8 cellular contexts compared by ENCODE assay signal in genomic region chr2:101309211-101309700, GRCh38. TPM values are rescaled to one million over a fixed set of nuclear protein-coding genes. Genes with fewer than 3 reads are reported as not detected.
DNase-seq lines count a peak whose midpoint lies in the region; ATAC-seq and TF ChIP-seq lines count a peak whose summit lies in the region.

No MANE protein-coding gene starts in this region.

- no peak for TF ChIP-seq CTCF in CD4-positive, alpha-beta T cell (IDR thresholded peaks at IDR 0.05)
- no peak for TF ChIP-seq CTCF in ovary (IDR thresholded peaks at IDR 0.05)

- H3K9me3 Mint-ChIP-seq in CD4-positive, alpha-beta T cell = no peaks in the 10 kb centered on the region

- peak overlapping the region; percentile 96 for H3K27ac Mint-ChIP-seq in CD4-positive, alpha-beta T cell

- H3K27me3 ChIP-seq in CD4-positive, alpha-beta T cell (ENCODE audit: control insufficient read depth, insufficient read depth, low read length) = no peaks in the 10 kb centered on the region
- peaks cover 7% of the 10 kb centered on the region for H3K27me3 ChIP-seq in NT2/D1 (ENCODE audit: insufficient read depth, insufficient read length)
- H3K27me3 ChIP-seq in endocrine pancreas (ENCODE audit: control insufficient read depth, insufficient read depth, low read length) = no peaks in the 10 kb centered on the region
- no peaks in the 10 kb centered on the region for H3K27me3 ChIP-seq in ovary

- H3K36me3 ChIP-seq in NT2/D1 (ENCODE audit: insufficient read depth, insufficient read length, low read length) (peaks cover 14% of the 10 kb centered on the region), endocrine pancreas (ENCODE audit: control insufficient read depth, insufficient read depth, low read length) (no peaks in the 10 kb centered on the region), ovary (no peaks in the 10 kb centered on the region)

- H3K27ac ChIP-seq in CD4-positive, alpha-beta T cell (ENCODE audit: low read depth, low read length) = peak overlapping the region; percentile 95
- no peak overlapping the region for H3K27ac ChIP-seq in ovary

- CTCF ChIA-PET in CD4-positive, alpha-beta T cell (lab: Charles Lee) = interaction anchor here (0.9 to 1.2 kb wide), 3 partner anchors 19 to 388 kb away, joined by 3 read pairs; partner anchors contain the start of gene MAP4K4

- WGBS in ovary, 3 donors = 68 to 75% (median 72%) methylated on average over 6 of the region's 6 CpGs

- TF ChIP-seq EP300 in ovary (IDR thresholded peaks at IDR 0.05) = no peak

- peaks cover 37% of the 10 kb centered on the region for H3K36me3 Mint-ChIP-seq in CD4-positive, alpha-beta T cell (ENCODE audit: low read depth)

- peaks cover 2% of the 10 kb centered on the region for H3K4me1 ChIP-seq in NT2/D1 (ENCODE audit: insufficient read depth, insufficient read length)
- H3K4me1 ChIP-seq in endocrine pancreas (ENCODE audit: control insufficient read depth, insufficient read depth, low read length) = no peaks in the 10 kb centered on the region
- H3K4me1 ChIP-seq in ovary (ENCODE audit: insufficient read depth) = peaks cover 12% of the 10 kb centered on the region

- no peak for ATAC-seq in CD4-positive, alpha-beta T cell (ENCODE audit: poor library complexity)
- ATAC-seq in left lobe of liver (no peak), GM18511 (IDR thresholded peaks at IDR 0.05; ENCODE audit: unreplicated experiment) (no peak)

- POLR2A ChIA-PET in CD4-positive, alpha-beta T cell (lab: Charles Lee) = interaction anchor here (0.7 to 2.0 kb wide), 24 partner anchors 8 to 746 kb away, joined by 3 to 79 read pairs (median 4); partner anchors contain the start of genes CNOT11, CREG2, MAP4K4 and PDCL3

- intact Hi-C loops in CD4-positive, alpha-beta T cell (cut with DNase I, micrococcal nuclease) = loop anchor here (5.0 kb wide), 3 partner anchors 33 to 388 kb away; partner anchors contain the start of gene MAP4K4 (in 1 of the 2)
- intact Hi-C loops in ovary (cut with DNase I) = no loop called here

- H3K4me3 ChIP-seq in NT2/D1 (ENCODE audit: insufficient read length, low read depth) (peak overlapping the region; percentile 87), endocrine pancreas (ENCODE audit: control insufficient read depth, insufficient read depth, low read length) (peak overlapping the region; percentile 63), ovary (peak overlapping the region; percentile 80)

- TF ChIP-seq POLR2A in ovary (IDR thresholded peaks at IDR 0.05) = no peak

- DNase-seq in CD4-positive, alpha-beta T cell = no peak
- DNase-seq in NT2/D1 (ENCODE audit: low read depth, low spot score) (no peak), ovary (no peak), cerebellar cortex (ENCODE audit: low spot score) (no peak), left lobe of liver (ENCODE audit: low spot score) (no peak), cerebellar nuclear complex (lab: John Stamatoyannopoulos, UW) (no peak)

- H3K9ac ChIP-seq in NT2/D1 (ENCODE audit: insufficient read length, low read depth) (peak overlapping the region; percentile 79), endocrine pancreas (ENCODE audit: control insufficient read depth, insufficient read depth, low read length) (peak overlapping the region; percentile 85)

- peak overlapping the region; percentile 98 for H3K4me3 Mint-ChIP-seq in CD4-positive, alpha-beta T cell

- H3K9me3 ChIP-seq in CD4-positive, alpha-beta T cell (ENCODE audit: control insufficient read depth, low read length) = no peaks in the 10 kb centered on the region
- H3K9me3 ChIP-seq in NT2/D1 (ENCODE audit: insufficient read depth, low read length) = no peaks in the 10 kb centered on the region
- no peaks in the 10 kb centered on the region for H3K9me3 ChIP-seq in endocrine pancreas (ENCODE audit: control insufficient read depth, low read length)
- no peaks in the 10 kb centered on the region for H3K9me3 ChIP-seq in ovary

- H3K4me1 Mint-ChIP-seq in CD4-positive, alpha-beta T cell (ENCODE audit: low read depth) = peaks cover 73% of the 10 kb centered on the region

- H3K27me3 Mint-ChIP-seq in CD4-positive, alpha-beta T cell = no peaks in the 10 kb centered on the region

RNA-seq across cellular contexts. Expression of gene RNF149, which starts 0.8 kb away (rescaled TPM):
- 100 to 1,000 TPM; 139 to 150 TPM for total RNA-seq in CD4-positive, alpha-beta T cell
- 10 to 100 TPM; 28.1 to 62.5 (median 45.3) TPM for total RNA-seq in ovary
- polyA plus RNA-seq in ovary = 10 to 100 TPM; 20.3 to 45.7 TPM
- 18.6 TPM for total RNA-seq in left lobe of liver

RNA-seq across cellular contexts. Expression of gene CNOT11, which starts 56.6 kb away (rescaled TPM):
- total RNA-seq in CD4-positive, alpha-beta T cell = 10 to 100 TPM; 39.4 to 46.8 TPM
- 10 to 100 TPM; 17.6 to 26.9 (median 21.0) TPM for total RNA-seq in ovary
- polyA plus RNA-seq in ovary = 10 to 100 TPM; 11.5 to 55.1 TPM
- total RNA-seq in left lobe of liver = 17.8 TPM

Comparison
In these comparisons a context has a peak if more than half of its experiments do, and no peak if none do; other contexts are left out.
1. intact Hi-C loops: an anchor here in CD4-positive, alpha-beta T cell (5.0 kb wide); none called in ovary.